ENCODE assay signal across 9 cellular contexts in genomic region chr2:20141056-20141762, GRCh38.
A peak's percentile ranks its signal among the peaks of the same experiment; 100 is the strongest.
DNase-seq lines count a peak whose midpoint lies in the region; ATAC-seq, FAIRE-seq and TF ChIP-seq lines count a peak whose summit lies in the region.
"Had no signal": no experiment of that assay in that cellular context is flagged by ENCODE, and none has a peak within 500 bp of the region (broad histone marks: within the 10 kb centered on the region; RNA-seq: fewer than 3 reads in every experiment).

No MANE protein-coding gene starts in this region.

- CTCF ChIA-PET in activated CD8-positive, alpha-beta T cell treated with anti-CD3 and anti-CD28 coated beads for 36 hours (lab: Charles Lee): no interaction called here

- intact Hi-C loops in activated CD8-positive, alpha-beta T cell treated with anti-CD3 and anti-CD28 coated beads for 36 hours (cut with micrococcal nuclease): no loop called here

- no peaks in the 10 kb centered on the region for H3K9me3 ChIP-seq in esophagus (ENCODE audit: control insufficient read depth in 2 of 2, insufficient read depth in 1 of 2, low read depth in 1 of 2, low read length in 1 of 2)

- H3K27ac Mint-ChIP-seq in nephron progenitor cell: peak overlapping the region; percentile 75
- H3K27ac Mint-ChIP-seq in activated CD8-positive, alpha-beta T cell treated with anti-CD3 and anti-CD28 coated beads for 36 hours: no peak overlapping the region

- H3K27me3 ChIP-seq in esophagus (ENCODE audit: control insufficient read depth in 1 of 2, insufficient read depth in 2 of 2, low read length in 2 of 2): no peaks in the 10 kb centered on the region

- H3K9me3 Mint-ChIP-seq in nephron progenitor cell: no peaks in the 10 kb centered on the region
- no peaks in the 10 kb centered on the region for H3K9me3 Mint-ChIP-seq in activated CD8-positive, alpha-beta T cell treated with anti-CD3 and anti-CD28 coated beads for 36 hours

- H3K4me3 ChIP-seq in AG09309 (ENCODE audit: control insufficient read depth, low read depth, low read length): no peak overlapping the region
- no peak overlapping the region for H3K4me3 ChIP-seq in esophagus (ENCODE audit: low read depth in 1 of 2, low read length in 2 of 2)

- ATAC-seq in activated CD8-positive, alpha-beta T cell treated with anti-CD3 and anti-CD28 coated beads for 36 hours: no peak

- peaks cover 14 to 38% of the 10 kb centered on the region in 2 donors for H3K4me1 ChIP-seq in esophagus (ENCODE audit: control insufficient read depth in 2 of 2, insufficient read depth in 2 of 2, low read length in 1 of 2)

- POLR2A ChIA-PET in activated CD8-positive, alpha-beta T cell treated with anti-CD3 and anti-CD28 coated beads for 36 hours (lab: Charles Lee): interaction anchor here (0.6 kb wide), 1 partner anchor 139 kb away, joined by 3 read pairs; no protein-coding TSS in a partner anchor

- peaks cover 100% of the 10 kb centered on the region for H3K4me1 Mint-ChIP-seq in nephron progenitor cell
- H3K4me1 Mint-ChIP-seq in activated CD8-positive, alpha-beta T cell treated with anti-CD3 and anti-CD28 coated beads for 36 hours (ENCODE audit: low read depth): peaks cover 2% of the 10 kb centered on the region

- no peaks in the 10 kb centered on the region for H3K27me3 Mint-ChIP-seq in nephron progenitor cell (ENCODE audit: low read depth, poor library complexity)
- no peaks in the 10 kb centered on the region for H3K27me3 Mint-ChIP-seq in activated CD8-positive, alpha-beta T cell treated with anti-CD3 and anti-CD28 coated beads for 36 hours

- peak overlapping the region; percentile 90 to 94 for H3K27ac ChIP-seq in esophagus (ENCODE audit: low read depth in 2 of 2, low read length in 1 of 2)

- no peak for FAIRE-seq in GM12891 (lab: Jason Lieb, UNC)

- TF ChIP-seq CTCF in AG09309 (IDR thresholded peaks at IDR 0.05; ENCODE audit: control insufficient read depth, insufficient read depth, low read depth, low read length, missing control alignments): no peak
- TF ChIP-seq CTCF in nephron progenitor cell (IDR thresholded peaks at IDR 0.05): no peak
- no peak for TF ChIP-seq CTCF in activated CD8-positive, alpha-beta T cell treated with anti-CD3 and anti-CD28 coated beads for 36 hours (IDR thresholded peaks at IDR 0.05)

- 33 to 46% methylated on average over 9 of the region's 9 CpGs for WGBS in esophagus, 2 donors

- TF ChIP-seq POLR2A in GM12891 (IDR thresholded peaks at IDR 0.05; ENCODE audit: low read depth, low read length): no peak

- DNase-seq in AG09309 (ENCODE audit: low read depth) (peak; percentile 86), NCI-H2196 treated with DMSO at 0.1 percent for 48 hours (lab: John Stamatoyannopoulos, UW; ENCODE audit: unreplicated experiment) (peak; percentile 47), nephron progenitor cell (no peak), GM12891 (ENCODE audit: insufficient read length, low spot score) (no peak), globus pallidus (ENCODE audit: low spot score) (no peak), NCI-H524 treated with DMSO at 0.1 percent for 48 hours (lab: John Stamatoyannopoulos, UW) (no peak)
- no peak for DNase-seq in activated CD8-positive, alpha-beta T cell treated with anti-CD3 and anti-CD28 coated beads for 36 hours
- DNase-seq: NCI-H510A treated with DMSO at 0.1 percent for 48 hours had no signal

- H3K36me3 ChIP-seq in esophagus (ENCODE audit: control insufficient read depth in 2 of 2, insufficient read depth in 2 of 2, low read length in 1 of 2): no peaks in the 10 kb centered on the region

- no peaks in the 10 kb centered on the region for H3K36me3 Mint-ChIP-seq in nephron progenitor cell (ENCODE audit: low read depth)
- no peaks in the 10 kb centered on the region for H3K36me3 Mint-ChIP-seq in activated CD8-positive, alpha-beta T cell treated with anti-CD3 and anti-CD28 coated beads for 36 hours (ENCODE audit: low read depth)

- no peak overlapping the region for H3K4me3 Mint-ChIP-seq in nephron progenitor cell
- no peak overlapping the region for H3K4me3 Mint-ChIP-seq in activated CD8-positive, alpha-beta T cell treated with anti-CD3 and anti-CD28 coated beads for 36 hours

TF ChIP-seq in GM12891, 5 proteins besides CTCF, POLR2A, EP300 and RAD21:
- TF ChIP-seq POU2F2 (IDR thresholded peaks at IDR 0.05; ENCODE audit: low read depth, low read length): no peak

Comparison
In these comparisons a context has a peak if more than half of its experiments do, and no peak if none do; other contexts are left out.
1. DNase-seq: peak in AG09309 (single experiment) and NCI-H2196 treated with DMSO at 0.1 percent for 48 hours (single experiment); none in nephron progenitor cell (single experiment), GM12891 (single experiment), globus pallidus (single experiment), activated CD8-positive, alpha-beta T cell treated with anti-CD3 and anti-CD28 coated beads for 36 hours (single experiment) and NCI-H524 treated with DMSO at 0.1 percent for 48 hours (single experiment).